Comparison of ENCODE assay signal across 22 cellular contexts in the genomic region with DNA sequence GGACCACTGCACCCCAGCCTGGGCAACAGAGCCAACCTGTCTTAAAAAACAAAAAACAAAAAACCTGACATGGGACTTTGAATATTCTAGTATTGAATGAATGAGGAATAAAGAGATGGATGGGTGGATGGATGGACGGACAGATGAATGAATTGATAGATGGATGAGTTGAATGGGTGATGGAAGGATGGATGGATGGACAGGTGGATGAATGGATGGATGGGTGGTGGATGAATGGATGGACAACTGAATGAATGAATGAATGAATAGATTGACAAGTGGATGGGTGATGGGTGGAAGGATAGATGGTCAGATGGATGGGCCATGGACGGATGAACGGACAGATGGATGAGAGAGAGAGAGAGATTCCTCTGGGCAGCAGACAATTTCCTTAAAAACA. TPM values are rescaled to one million over a fixed set of nuclear protein-coding genes. Genes with fewer than 3 reads are reported as not detected.
DNase-seq lines count a peak whose midpoint lies in the region; ATAC-seq and TF ChIP-seq lines count a peak whose summit lies in the region.
"Had no signal": no experiment of that assay in that cellular context is flagged by ENCODE, and none has a peak within 500 bp of the region (broad histone marks: within the 10 kb centered on the region; RNA-seq: fewer than 3 reads in every experiment).

No MANE protein-coding gene starts in this region.

- H3K9me3 ChIP-seq in CD4-positive, CD25-positive, alpha-beta regulatory T cell (ENCODE audit: control insufficient read depth in 2 of 2, low read length in 2 of 2) = no peaks in the 10 kb centered on the region
- no peaks in the 10 kb centered on the region for H3K9me3 ChIP-seq in Peyer's patch
- H3K9me3 ChIP-seq in naive thymus-derived CD4-positive, alpha-beta T cell (ENCODE audit: control insufficient read depth in 2 of 3, low read length in 3 of 3) = peaks cover 0 to 5% (median 0%) of the 10 kb centered on the region in 3 experiments
- H3K9me3 ChIP-seq in smooth muscle cell (replicated peaks; ENCODE audit: low read depth) = no peaks in the 10 kb centered on the region
- no peaks in the 10 kb centered on the region for H3K9me3 ChIP-seq in right atrium auricular region
- H3K9me3 ChIP-seq: A549, BE2C had no signal

- no peak overlapping the region for H3K27ac Mint-ChIP-seq in activated CD4-positive, alpha-beta memory T cell treated with anti-CD3 and anti-CD28 coated beads, Interleukin-2, amount 10 ng/mL, durations not matched to agents 7 days and 5 days
- no peak overlapping the region for H3K27ac Mint-ChIP-seq in activated CD4-positive, alpha-beta memory T cell treated with anti-CD3 and anti-CD28 coated beads for 36 hours
- peak overlapping the region; percentile 6 to 40 (median 27) for H3K27ac Mint-ChIP-seq in CD4-positive, CD25-positive, alpha-beta regulatory T cell
- peak overlapping the region in 6 of 9 donors; percentile 33 to 69 (median 62) for H3K27ac Mint-ChIP-seq in naive thymus-derived CD4-positive, alpha-beta T cell
- H3K27ac Mint-ChIP-seq in natural killer cell = no peak overlapping the region
- H3K27ac Mint-ChIP-seq: IgD-negative memory B cell had no signal

- CTCF ChIA-PET in activated CD4-positive, alpha-beta memory T cell treated with anti-CD3 and anti-CD28 coated beads, Interleukin-2, amount 10 ng/mL, durations not matched to agents 7 days and 5 days (lab: Charles Lee) = no interaction called here
- CTCF ChIA-PET in activated CD4-positive, alpha-beta memory T cell treated with anti-CD3 and anti-CD28 coated beads for 36 hours (lab: Charles Lee) = no interaction called here
- CTCF ChIA-PET in naive thymus-derived CD4-positive, alpha-beta T cell (lab: Charles Lee) = no interaction called here

- TF ChIP-seq CTCF in Peyer's patch (IDR thresholded peaks at IDR 0.05) (no peak), natural killer cell (IDR thresholded peaks at IDR 0.05) (no peak), smooth muscle cell (IDR thresholded peaks at IDR 0.05; ENCODE audit: borderline replicate concordance, insufficient read depth, poor library complexity, severe bottlenecking) (no peak), right atrium auricular region (IDR thresholded peaks at IDR 0.05) (no peak)

- no peaks in the 10 kb centered on the region for H3K36me3 Mint-ChIP-seq in activated CD4-positive, alpha-beta memory T cell treated with anti-CD3 and anti-CD28 coated beads, Interleukin-2, amount 10 ng/mL, durations not matched to agents 7 days and 5 days (ENCODE audit: low read depth)
- no peaks in the 10 kb centered on the region for H3K36me3 Mint-ChIP-seq in activated CD4-positive, alpha-beta memory T cell treated with anti-CD3 and anti-CD28 coated beads for 36 hours
- H3K36me3 Mint-ChIP-seq in CD4-positive, CD25-positive, alpha-beta regulatory T cell = no peaks in the 10 kb centered on the region
- H3K36me3 Mint-ChIP-seq in naive thymus-derived CD4-positive, alpha-beta T cell = peaks cover 0 to 10% (median 0%) of the 10 kb centered on the region in 5 donors
- H3K36me3 Mint-ChIP-seq in natural killer cell = no peaks in the 10 kb centered on the region
- H3K36me3 Mint-ChIP-seq: IgD-negative memory B cell had no signal

- DNase-seq in activated CD4-positive, alpha-beta memory T cell treated with anti-CD3 and anti-CD28 coated beads, Interleukin-2, amount 10 ng/mL, durations not matched to agents 7 days and 5 days = no peak
- DNase-seq in activated CD4-positive, alpha-beta memory T cell treated with anti-CD3 and anti-CD28 coated beads for 36 hours = no peak
- DNase-seq in CD4-positive, CD25-positive, alpha-beta regulatory T cell = no peak
- peak in 2 of 3 donors; percentile 5 to 12 for DNase-seq in Peyer's patch
- DNase-seq in naive thymus-derived CD4-positive, alpha-beta T cell = no peak
- no peak for DNase-seq in natural killer cell
- no peak for DNase-seq in smooth muscle cell (lab: John Stamatoyannopoulos, UW; ENCODE audit: unreplicated experiment)
- no peak for DNase-seq in right atrium auricular region (ENCODE audit: low spot score)
- DNase-seq: BE2C, COR-L47, DMS79 treated with DMSO at 0.1 percent for 48 hours, Karpas-422, MV-4-11, NCI-H1105 treated with DMSO at 0.1 percent for 48 hours, NCI-H1694, NCI-H2081 treated with DMSO at 0.1 percent for 48 hours, NCI-H2171 treated with DMSO at 0.1 percent for 48 hours, NCI-H446, NCI-H526 had no signal

- no peak overlapping the region for H3K9ac ChIP-seq in smooth muscle cell (ENCODE audit: low read depth)

- peaks cover 3% of the 10 kb centered on the region for H3K27me3 Mint-ChIP-seq in activated CD4-positive, alpha-beta memory T cell treated with anti-CD3 and anti-CD28 coated beads, Interleukin-2, amount 10 ng/mL, durations not matched to agents 7 days and 5 days
- H3K27me3 Mint-ChIP-seq in activated CD4-positive, alpha-beta memory T cell treated with anti-CD3 and anti-CD28 coated beads for 36 hours = no peaks in the 10 kb centered on the region
- H3K27me3 Mint-ChIP-seq in CD4-positive, CD25-positive, alpha-beta regulatory T cell = peaks cover 11% of the 10 kb centered on the region
- H3K27me3 Mint-ChIP-seq in naive thymus-derived CD4-positive, alpha-beta T cell = no peaks in the 10 kb centered on the region
- no peaks in the 10 kb centered on the region for H3K27me3 Mint-ChIP-seq in natural killer cell (ENCODE audit: low read depth in 2 of 2)
- H3K27me3 Mint-ChIP-seq: IgD-negative memory B cell had no signal

- POLR2A ChIA-PET in activated CD4-positive, alpha-beta memory T cell treated with anti-CD3 and anti-CD28 coated beads, Interleukin-2, amount 10 ng/mL, durations not matched to agents 7 days and 5 days (lab: Charles Lee) = no interaction called here
- POLR2A ChIA-PET in activated CD4-positive, alpha-beta memory T cell treated with anti-CD3 and anti-CD28 coated beads for 36 hours (lab: Charles Lee) = no interaction called here
- POLR2A ChIA-PET in naive thymus-derived CD4-positive, alpha-beta T cell (lab: Charles Lee) = no interaction called here

- intact Hi-C loops in activated CD4-positive, alpha-beta memory T cell treated with anti-CD3 and anti-CD28 coated beads for 36 hours (cut with micrococcal nuclease) = no loop called here
- intact Hi-C loops in naive thymus-derived CD4-positive, alpha-beta T cell (cut with micrococcal nuclease) = no loop called here
- intact Hi-C loops in natural killer cell (cut with micrococcal nuclease) = no loop called here

- no peak for TF ChIP-seq POLR2A in Peyer's patch (IDR thresholded peaks at IDR 0.05)

- H3K27me3 ChIP-seq in CD4-positive, CD25-positive, alpha-beta regulatory T cell (ENCODE audit: control insufficient read depth, insufficient read depth, low read length) = no peaks in the 10 kb centered on the region
- H3K27me3 ChIP-seq in Peyer's patch = no peaks in the 10 kb centered on the region
- no peaks in the 10 kb centered on the region for H3K27me3 ChIP-seq in naive thymus-derived CD4-positive, alpha-beta T cell (ENCODE audit: control insufficient read depth in 2 of 2, insufficient read depth in 2 of 2, low read length in 2 of 2)
- H3K27me3 ChIP-seq in smooth muscle cell (ENCODE audit: low read depth) = no peaks in the 10 kb centered on the region
- H3K27me3 ChIP-seq in right atrium auricular region = no peaks in the 10 kb centered on the region
- H3K27me3 ChIP-seq: BE2C had no signal

- H4K20me1 ChIP-seq in smooth muscle cell (ENCODE audit: low read depth) = no peaks in the 10 kb centered on the region

- no peaks in the 10 kb centered on the region for H3K79me2 ChIP-seq in smooth muscle cell (ENCODE audit: low read depth)

- H3K4me1 Mint-ChIP-seq in activated CD4-positive, alpha-beta memory T cell treated with anti-CD3 and anti-CD28 coated beads, Interleukin-2, amount 10 ng/mL, durations not matched to agents 7 days and 5 days = peaks cover 15% of the 10 kb centered on the region
- H3K4me1 Mint-ChIP-seq in activated CD4-positive, alpha-beta memory T cell treated with anti-CD3 and anti-CD28 coated beads for 36 hours (ENCODE audit: low read depth) = peaks cover 14% of the 10 kb centered on the region
- peaks cover 8 to 21% (median 14%) of the 10 kb centered on the region in 4 donors for H3K4me1 Mint-ChIP-seq in CD4-positive, CD25-positive, alpha-beta regulatory T cell
- H3K4me1 Mint-ChIP-seq in naive thymus-derived CD4-positive, alpha-beta T cell = peaks cover 12 to 24% (median 18%) of the 10 kb centered on the region in 7 donors
- peaks cover 10% of the 10 kb centered on the region in 2 donors for H3K4me1 Mint-ChIP-seq in natural killer cell

- no peak overlapping the region for H3K4me3 ChIP-seq in CD4-positive, CD25-positive, alpha-beta regulatory T cell (ENCODE audit: low read depth, low read length)
- H3K4me3 ChIP-seq in Peyer's patch = no peak overlapping the region
- no peak overlapping the region for H3K4me3 ChIP-seq in naive thymus-derived CD4-positive, alpha-beta T cell (ENCODE audit: low read length)
- H3K4me3 ChIP-seq in smooth muscle cell = no peak overlapping the region
- H3K4me3 ChIP-seq in right atrium auricular region = no peak overlapping the region
- H3K4me3 ChIP-seq: A549 had no signal

- H3K4me3 Mint-ChIP-seq in activated CD4-positive, alpha-beta memory T cell treated with anti-CD3 and anti-CD28 coated beads, Interleukin-2, amount 10 ng/mL, durations not matched to agents 7 days and 5 days = peak overlapping the region; percentile 9
- H3K4me3 Mint-ChIP-seq in activated CD4-positive, alpha-beta memory T cell treated with anti-CD3 and anti-CD28 coated beads for 36 hours = no peak overlapping the region
- H3K4me3 Mint-ChIP-seq in CD4-positive, CD25-positive, alpha-beta regulatory T cell = peak overlapping the region in 2 of 4 donors; percentile 5 to 63
- peak overlapping the region in 5 of 10 donors; percentile 1 to 43 (median 3) for H3K4me3 Mint-ChIP-seq in naive thymus-derived CD4-positive, alpha-beta T cell
- H3K4me3 Mint-ChIP-seq in natural killer cell = no peak overlapping the region
- H3K4me3 Mint-ChIP-seq: IgD-negative memory B cell had no signal

- H3K4me1 ChIP-seq in CD4-positive, CD25-positive, alpha-beta regulatory T cell (ENCODE audit: control insufficient read depth, insufficient read depth, low read length, poor library complexity, severe bottlenecking) = peaks cover 11% of the 10 kb centered on the region
- no peaks in the 10 kb centered on the region for H3K4me1 ChIP-seq in Peyer's patch
- no peaks in the 10 kb centered on the region for H3K4me1 ChIP-seq in naive thymus-derived CD4-positive, alpha-beta T cell (ENCODE audit: control insufficient read depth in 2 of 2, insufficient read depth in 2 of 2, low read length in 2 of 2)
- H3K4me1 ChIP-seq in smooth muscle cell (ENCODE audit: low read depth) = no peaks in the 10 kb centered on the region
- H3K4me1 ChIP-seq in right atrium auricular region = no peaks in the 10 kb centered on the region
- H3K4me1 ChIP-seq: A549, BE2C had no signal

- H3K27ac ChIP-seq in CD4-positive, CD25-positive, alpha-beta regulatory T cell (ENCODE audit: insufficient read depth, low read length, poor library complexity, severe bottlenecking) = no peak overlapping the region
- H3K27ac ChIP-seq in Peyer's patch (no peak overlapping the region), smooth muscle cell (ENCODE audit: low read depth) (no peak overlapping the region), right atrium auricular region (no peak overlapping the region)
- no peak overlapping the region for H3K27ac ChIP-seq in naive thymus-derived CD4-positive, alpha-beta T cell (ENCODE audit: low read depth, low read length)

- no peak overlapping the region for H2AFZ ChIP-seq in smooth muscle cell (ENCODE audit: low read depth)

- H3K4me2 ChIP-seq in smooth muscle cell = no peak overlapping the region
- H3K4me2 ChIP-seq: A549 had no signal

- H3K9me3 Mint-ChIP-seq in activated CD4-positive, alpha-beta memory T cell treated with anti-CD3 and anti-CD28 coated beads, Interleukin-2, amount 10 ng/mL, durations not matched to agents 7 days and 5 days = peaks cover 2% of the 10 kb centered on the region
- peaks cover 2% of the 10 kb centered on the region for H3K9me3 Mint-ChIP-seq in activated CD4-positive, alpha-beta memory T cell treated with anti-CD3 and anti-CD28 coated beads for 36 hours
- H3K9me3 Mint-ChIP-seq in CD4-positive, CD25-positive, alpha-beta regulatory T cell = peaks cover 0 to 6% (median 1%) of the 10 kb centered on the region in 7 donors
- H3K9me3 Mint-ChIP-seq in naive thymus-derived CD4-positive, alpha-beta T cell = peaks cover 0 to 11% (median 0%) of the 10 kb centered on the region in 11 donors
- no peaks in the 10 kb centered on the region for H3K9me3 Mint-ChIP-seq in natural killer cell
- H3K9me3 Mint-ChIP-seq: IgD-negative memory B cell had no signal

- no peaks in the 10 kb centered on the region for H3F3A ChIP-seq in smooth muscle cell (ENCODE audit: low read depth)

- no peaks in the 10 kb centered on the region for H3K36me3 ChIP-seq in CD4-positive, CD25-positive, alpha-beta regulatory T cell (ENCODE audit: control insufficient read depth, insufficient read depth, low read length)
- H3K36me3 ChIP-seq in Peyer's patch (no peaks in the 10 kb centered on the region), smooth muscle cell (ENCODE audit: low read depth) (no peaks in the 10 kb centered on the region), right atrium auricular region (no peaks in the 10 kb centered on the region)
- no peaks in the 10 kb centered on the region for H3K36me3 ChIP-seq in naive thymus-derived CD4-positive, alpha-beta T cell (ENCODE audit: control insufficient read depth in 2 of 3, insufficient read depth in 3 of 3, low read length in 3 of 3)
- H3K36me3 ChIP-seq: BE2C had no signal

- no peak for ATAC-seq in CD4-positive, CD25-positive, alpha-beta regulatory T cell (ENCODE audit: low read depth in 2 of 2)
- ATAC-seq in naive thymus-derived CD4-positive, alpha-beta T cell = no peak
- ATAC-seq in natural killer cell = no peak
- ATAC-seq: A549 had no signal

- 100% methylated on average over 3 of the region's 3 CpGs for WGBS in smooth muscle cell (ENCODE audit: low lambda C conversion rate)

RNA-seq across cellular contexts. Expression of gene CEP20, which starts 22.8 kb away (rescaled TPM):
- 10 to 100 TPM; 49.7 to 56.1 TPM for total RNA-seq in activated CD4-positive, alpha-beta memory T cell treated with anti-CD3 and anti-CD28 coated beads, Interleukin-2, amount 10 ng/mL, durations not matched to agents 7 days and 5 days
- total RNA-seq in activated CD4-positive, alpha-beta memory T cell treated with anti-CD3 and anti-CD28 coated beads for 36 hours = 10 to 100 TPM; 40.0 to 43.8 TPM
- total RNA-seq in CD4-positive, CD25-positive, alpha-beta regulatory T cell = 14.8 TPM
- 10 to 100 TPM; 29.0 to 33.5 (median 31.6) TPM for polyA plus RNA-seq in CD4-positive, CD25-positive, alpha-beta regulatory T cell
- total RNA-seq in Peyer's patch (10 to 100 TPM; 13.5 to 33.0 (median 17.4) TPM), natural killer cell (10 to 100 TPM; 21.4 to 23.2 (median 23.1) TPM), smooth muscle cell (38.4 and 64.1 TPM in 2 replicates), right atrium auricular region (10 to 100 TPM; 20.1 to 35.9 TPM)
- 10 to 100 TPM; 15.4 to 34.6 (median 27.8) TPM for total RNA-seq in naive thymus-derived CD4-positive, alpha-beta T cell
- polyA plus RNA-seq in naive thymus-derived CD4-positive, alpha-beta T cell = 10 to 100 TPM; 18.5 to 34.9 TPM
- 29.0 and 30.5 TPM in 2 replicates for polyA plus RNA-seq in smooth muscle cell

RNA-seq across cellular contexts. Expression of gene ABCC1, which starts 38.2 kb away (rescaled TPM):
- 10 to 100 TPM; 41.4 to 44.2 TPM for total RNA-seq in activated CD4-positive, alpha-beta memory T cell treated with anti-CD3 and anti-CD28 coated beads, Interleukin-2, amount 10 ng/mL, durations not matched to agents 7 days and 5 days
- total RNA-seq in activated CD4-positive, alpha-beta memory T cell treated with anti-CD3 and anti-CD28 coated beads for 36 hours = 10 to 100 TPM; 49.1 to 50.3 TPM
- total RNA-seq in CD4-positive, CD25-positive, alpha-beta regulatory T cell = 103 TPM
- 1 to 10 TPM; 6.9 to 8.9 (median 8.3) TPM for polyA plus RNA-seq in CD4-positive, CD25-positive, alpha-beta regulatory T cell
- total RNA-seq in Peyer's patch (100 to 1,000 TPM in 1 of 4 donors, 10 to 100 TPM in 3; 17.3 to 105 (median 28.3) TPM), natural killer cell (10 to 100 TPM; 24.5 to 53.9 (median 27.9) TPM), smooth muscle cell (9.9 and 22.7 TPM in 2 replicates), right atrium auricular region (10 to 100 TPM; 15.2 to 27.5 TPM)
- 10 to 100 TPM; 57.3 to 95.8 (median 64.1) TPM for total RNA-seq in naive thymus-derived CD4-positive, alpha-beta T cell
- 1 to 10 TPM; 4.8 to 7.9 TPM for polyA plus RNA-seq in naive thymus-derived CD4-positive, alpha-beta T cell
- 8.8 and 10.2 TPM in 2 replicates for polyA plus RNA-seq in smooth muscle cell

RNA-seq across cellular contexts. Expression of gene MYH11, which starts 54.4 kb away (rescaled TPM):
- total RNA-seq in activated CD4-positive, alpha-beta memory T cell treated with anti-CD3 and anti-CD28 coated beads, Interleukin-2, amount 10 ng/mL, durations not matched to agents 7 days and 5 days = under 1 TPM; 0.08 to 0.10 TPM
- total RNA-seq in activated CD4-positive, alpha-beta memory T cell treated with anti-CD3 and anti-CD28 coated beads for 36 hours = under 1 TPM in 1 of 2 experiments, not detected in 1; 0.07 TPM
- not detected for total RNA-seq in CD4-positive, CD25-positive, alpha-beta regulatory T cell
- polyA plus RNA-seq in CD4-positive, CD25-positive, alpha-beta regulatory T cell = under 1 TPM; 0.15 to 0.67 (median 0.43) TPM
- total RNA-seq in Peyer's patch (100 to 1,000 TPM in 2 of 4 donors, 10 to 100 TPM in 2; 39.2 to 248 (median 131) TPM), natural killer cell (under 1 TPM in 1 of 3 donors, not detected in 2; 0.30 TPM), smooth muscle cell (not detected in 2 replicates), right atrium auricular region (10 to 100 TPM; 60.8 to 89.0 TPM)
- total RNA-seq in naive thymus-derived CD4-positive, alpha-beta T cell = under 1 TPM in 1 of 5 experiments, not detected in 4; 0.05 TPM
- polyA plus RNA-seq in naive thymus-derived CD4-positive, alpha-beta T cell = 1 to 10 TPM in 1 of 2 donors, under 1 TPM in 1; 0.39 to 2.2 TPM
- 0.27 and 0.58 TPM in 2 replicates for polyA plus RNA-seq in smooth muscle cell
- total RNA-seq: M059J had no signal

Comparison
In these comparisons a context has a peak if more than half of its experiments do, and no peak if none do; other contexts are left out.
1. DNase-seq: peak in Peyer's patch (2 of 3); none in activated CD4-positive, alpha-beta memory T cell treated with anti-CD3 and anti-CD28 coated beads, Interleukin-2, amount 10 ng/mL, durations not matched to agents 7 days and 5 days (single experiment), activated CD4-positive, alpha-beta memory T cell treated with anti-CD3 and anti-CD28 coated beads for 36 hours (single experiment), CD4-positive, CD25-positive, alpha-beta regulatory T cell (0 of 3), naive thymus-derived CD4-positive, alpha-beta T cell (0 of 9), natural killer cell (single experiment), smooth muscle cell (single experiment) and right atrium auricular region (single experiment).
2. H3K27ac Mint-ChIP-seq: peak in CD4-positive, CD25-positive, alpha-beta regulatory T cell (3 of 3) and naive thymus-derived CD4-positive, alpha-beta T cell (6 of 9); none in activated CD4-positive, alpha-beta memory T cell treated with anti-CD3 and anti-CD28 coated beads, Interleukin-2, amount 10 ng/mL, durations not matched to agents 7 days and 5 days (single experiment), activated CD4-positive, alpha-beta memory T cell treated with anti-CD3 and anti-CD28 coated beads for 36 hours (single experiment) and natural killer cell (0 of 2).
3. RNA of gene MYH11, which starts 54.4 kb away (total RNA-seq): 39.2 to 248 TPM in Peyer's patch and 60.8 to 89.0 TPM in right atrium auricular region; not detected in CD4-positive, CD25-positive, alpha-beta regulatory T cell (single experiment), 0.08 to 0.10 TPM in activated CD4-positive, alpha-beta memory T cell treated with anti-CD3 and anti-CD28 coated beads, Interleukin-2, amount 10 ng/mL, durations not matched to agents 7 days and 5 days, 0.30 TPM in natural killer cell, 0.07 TPM in activated CD4-positive, alpha-beta memory T cell treated with anti-CD3 and anti-CD28 coated beads for 36 hours, 0.05 TPM in naive thymus-derived CD4-positive, alpha-beta T cell and not detected in smooth muscle cell; every median in the first group is over 10 times any median in the second.